13 cellular contexts compared by ENCODE assay signal in the genomic region with DNA sequence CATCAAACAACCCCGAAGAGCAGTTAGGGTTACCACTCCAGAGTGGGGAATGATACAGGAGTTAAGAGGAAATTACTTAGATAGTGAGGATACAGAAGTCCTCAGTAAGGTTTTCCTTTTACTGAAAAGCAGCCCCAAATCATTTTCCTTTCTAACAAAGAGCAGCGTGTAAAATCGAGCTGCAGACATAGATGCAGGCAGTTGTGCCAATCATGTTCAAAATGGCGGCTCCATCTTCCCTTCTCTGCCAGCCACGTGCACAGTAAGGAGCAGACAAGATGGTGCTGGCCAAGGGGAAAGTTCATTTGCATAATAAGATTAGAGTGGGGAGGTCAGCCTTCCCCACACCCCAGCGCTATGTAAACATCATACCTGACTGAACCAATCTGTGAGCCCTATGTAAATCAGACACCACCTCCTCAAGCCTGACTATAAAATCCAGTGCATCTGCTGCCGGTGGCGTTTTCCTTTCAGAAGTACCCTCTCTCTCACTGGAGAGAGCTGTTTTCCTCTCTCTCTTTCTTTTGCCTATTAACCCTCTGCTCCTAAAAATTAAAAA. TPM values are rescaled to one million over a fixed set of nuclear protein-coding genes. Genes with fewer than 3 reads are reported as not detected.
DNase-seq lines count a peak whose midpoint lies in the region; ATAC-seq lines count a peak whose summit lies in the region.
"Had no signal": no experiment of that assay in that cellular context is flagged by ENCODE, and none has a peak within 500 bp of the region (broad histone marks: within the 10 kb centered on the region; RNA-seq: fewer than 3 reads in every experiment).

No MANE protein-coding gene starts in this region.

- ATAC-seq in HG02973 (IDR thresholded peaks at IDR 0.05; ENCODE audit: unreplicated experiment), result no peak
- ATAC-seq in GM21529 (IDR thresholded peaks at IDR 0.05; ENCODE audit: unreplicated experiment), result no peak
- no peak for ATAC-seq in HG02884 (IDR thresholded peaks at IDR 0.05; ENCODE audit: unreplicated experiment)
- ATAC-seq: activated CD8-positive, alpha-beta T cell treated with anti-CD3 and anti-CD28 coated beads, Interleukin-2, amount 10 ng/mL, durations not matched to agents 7 days and 5 days; HCT116 had no signal

- peak; percentile 49 for DNase-seq in Daoy (ENCODE audit: low read depth)
- peak; percentile 89 for DNase-seq in NAMALWA (ENCODE audit: low spot score)
- DNase-seq in NOMO-1 treated with DMSO at 0.1 percent for 48 hours (lab: John Stamatoyannopoulos, UW; ENCODE audit: unreplicated experiment), result peak; percentile 30
- peak; percentile 6 for DNase-seq in kidney glomerular epithelial cell (lab: John Stamatoyannopoulos, UW)
- DNase-seq in EL, result no peak
- DNase-seq: activated CD8-positive, alpha-beta T cell treated with anti-CD3 and anti-CD28 coated beads, Interleukin-2, amount 10 ng/mL, durations not matched to agents 7 days and 5 days; COR-L47; occipital lobe; SIG-M5 had no signal

RNA-seq across cellular contexts. Expression of gene SRL, which starts 2.5 kb away (rescaled TPM):
- total RNA-seq in Daoy (2014; rRNA removed; shearing (Covaris generic)), result not detected in 2 replicates
- total RNA-seq: activated CD8-positive, alpha-beta T cell treated with anti-CD3 and anti-CD28 coated beads, Interleukin-2, amount 10 ng/mL, durations not matched to agents 7 days and 5 days had no signal

RNA-seq across cellular contexts. Expression of gene TFAP4, which starts 28.5 kb away (rescaled TPM):
- 13.4 and 14.1 TPM in 2 replicates for total RNA-seq in Daoy (2014; rRNA removed; shearing (Covaris generic))
